Comparison of ENCODE assay signal across 1 cellular context in the genomic region with DNA sequence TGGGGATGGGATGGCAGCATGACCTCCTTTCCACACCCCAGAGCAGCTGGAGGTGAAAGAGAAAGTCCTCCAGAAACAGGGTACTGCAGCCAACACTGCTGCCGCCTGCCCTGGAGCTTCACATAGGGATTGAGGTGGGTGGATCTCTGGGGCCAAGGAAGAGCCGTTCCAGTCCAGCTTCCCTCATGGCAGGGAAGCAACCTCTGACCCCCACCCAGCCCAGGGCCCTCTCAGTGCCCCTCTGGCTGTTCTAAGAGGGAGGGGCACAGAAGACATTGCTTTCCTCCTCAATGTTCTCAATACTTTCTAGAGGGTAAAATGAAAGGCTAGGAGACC.
TF ChIP-seq lines count a peak whose summit lies in the region.

No MANE protein-coding gene starts in this region.

TF ChIP-seq in GM23338, 12 proteins besides CTCF, POLR2A, EP300 and RAD21 (continued from another document):
- TF ChIP-seq ZNF462 (CRISPR knock-in tag; IDR thresholded peaks at IDR 0.05) (no peak), CREB1 (CRISPR knock-in tag; IDR thresholded peaks at IDR 0.05; ENCODE audit: low read depth) (no peak)
